Comparison of ENCODE assay signal across 31 cellular contexts in the genomic region with DNA sequence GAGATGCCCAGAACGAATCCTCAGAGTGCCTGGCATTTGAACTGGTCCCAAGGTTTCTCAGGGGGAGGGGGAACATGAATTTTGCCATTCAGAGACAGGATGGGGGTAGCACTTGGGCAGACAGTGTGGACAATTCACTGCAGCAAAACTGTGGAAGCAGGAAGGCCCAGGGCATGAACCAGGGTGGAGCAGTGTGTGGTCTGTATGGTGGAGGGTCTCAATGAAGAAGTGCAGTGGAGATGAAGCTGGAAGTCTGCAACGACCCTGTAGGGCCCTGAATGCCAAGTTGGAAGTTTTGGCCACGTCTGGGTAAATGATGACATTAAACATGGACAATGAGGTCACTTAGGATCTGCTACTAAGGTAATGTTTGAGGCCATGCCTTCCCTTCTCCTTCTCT.
"Had no signal": no experiment of that assay in that cellular context is flagged by ENCODE, and none has a peak within 500 bp of the region (broad histone marks: within the 10 kb centered on the region; RNA-seq: fewer than 3 reads in every experiment).

No MANE protein-coding gene starts in this region.

- H3K36me3 Mint-ChIP-seq: activated CD4-positive, alpha-beta memory T cell treated with anti-CD3 and anti-CD28 coated beads for 36 hours; activated CD8-positive, alpha-beta memory T cell treated with anti-CD3 and anti-CD28 coated beads, Interleukin-2, amount 10 ng/mL, durations not matched to agents 7 days and 5 days; activated naive CD4-positive, alpha-beta T cell treated with anti-CD3 and anti-CD28 coated beads, Interleukin-2, amount 50 U/mL, for 24 hours; activated naive CD8-positive, alpha-beta T cell treated with anti-CD3 and anti-CD28 coated beads for 36 hours; brain had no signal

- H3K4me1 Mint-ChIP-seq: activated CD4-positive, alpha-beta T cell treated with anti-CD3 and anti-CD28 coated beads for 36 hours; activated CD4-positive, alpha-beta T cell treated with anti-CD3 and anti-CD28 coated beads, Interleukin-2, amount 10 ng/mL, durations not matched to agents 24 days and 14 days; activated CD8-positive, alpha-beta memory T cell treated with anti-CD3 and anti-CD28 coated beads, Interleukin-2, amount 10 ng/mL, durations not matched to agents 7 days and 5 days; activated naive CD4-positive, alpha-beta T cell treated with anti-CD3 and anti-CD28 coated beads, Interleukin-2, amount 50 U/mL, for 24 hours; activated naive CD8-positive, alpha-beta T cell treated with anti-CD3 and anti-CD28 coated beads for 36 hours; activated naive CD8-positive, alpha-beta T cell treated with anti-CD3 and anti-CD28 coated beads, Interleukin-2, amount 50 U/mL, for 24 hours; brain had no signal

- ATAC-seq: activated CD4-positive, alpha-beta T cell treated with anti-CD3 and anti-CD28 coated beads for 36 hours; activated CD8-positive, alpha-beta memory T cell treated with anti-CD3 and anti-CD28 coated beads, Interleukin-2, amount 10 ng/mL, durations not matched to agents 7 days and 5 days; activated CD8-positive, alpha-beta T cell treated with anti-CD3 and anti-CD28 coated beads, Interleukin-2, amount 10 ng/mL, durations not matched to agents 7 days and 5 days; activated naive CD8-positive, alpha-beta T cell treated with anti-CD3 and anti-CD28 coated beads, Interleukin-2, amount 50 U/mL, for 24 hours; esophagus mucosa; foreskin keratinocyte; gastrocnemius medialis had no signal

- H3K27me3 ChIP-seq: adrenal gland, ascending aorta, breast epithelium, cardiac muscle cell, colonic mucosa, foreskin keratinocyte, gastrocnemius medialis had no signal

- H3K27ac ChIP-seq: adrenal gland, ascending aorta, breast epithelium, cardiac muscle cell, colonic mucosa, foreskin keratinocyte, gastrocnemius medialis had no signal

- H3K36me3 ChIP-seq: adrenal gland, ascending aorta, breast epithelium, cardiac muscle cell, colonic mucosa, gastrocnemius medialis had no signal

- H3K4me3 ChIP-seq: adrenal gland, ascending aorta, breast epithelium, cardiac muscle cell, colonic mucosa, gastrocnemius medialis had no signal

- H3K9me3 Mint-ChIP-seq: activated CD4-positive, alpha-beta memory T cell treated with anti-CD3 and anti-CD28 coated beads for 36 hours; activated CD4-positive, alpha-beta T cell treated with anti-CD3 and anti-CD28 coated beads, Interleukin-2, amount 10 ng/mL, durations not matched to agents 24 days and 14 days; activated naive CD4-positive, alpha-beta T cell treated with anti-CD3 and anti-CD28 coated beads for 36 hours; activated naive CD4-positive, alpha-beta T cell treated with anti-CD3 and anti-CD28 coated beads, Interleukin-2, amount 50 U/mL, for 24 hours; activated naive CD8-positive, alpha-beta T cell treated with anti-CD3 and anti-CD28 coated beads for 36 hours; activated naive CD8-positive, alpha-beta T cell treated with anti-CD3 and anti-CD28 coated beads, Interleukin-2, amount 50 U/mL, for 24 hours; activated T-helper 1 cell treated with anti-CD3 and anti-CD28 coated beads, Interleukin-12 subunit alpha, Interleukin-12 subunit beta, Interleukin-2, Interleukin-4 antibody, amounts not matched to agents 30 ng/mL and 10 ng/mL and 1 ng/mL, durations not matched to agents 14 hours and 24 hours and 36 hours; activated T-helper 2 cell treated with anti-CD3 and anti-CD28 coated beads, Interferon-gamma antibody, Interleukin-2, Interleukin-4, amounts not matched to agents 10 μg/mL and 5 μg/mL and 100 μg/mL, durations not matched to agents 14 hours and 24 hours and 36 hours had no signal

- H3K4me3 Mint-ChIP-seq: activated CD4-positive, alpha-beta memory T cell treated with anti-CD3 and anti-CD28 coated beads for 36 hours; activated CD4-positive, alpha-beta T cell treated with anti-CD3 and anti-CD28 coated beads for 36 hours; activated CD4-positive, alpha-beta T cell treated with anti-CD3 and anti-CD28 coated beads, Interleukin-2, amount 10 ng/mL, durations not matched to agents 24 days and 14 days; activated CD8-positive, alpha-beta memory T cell treated with anti-CD3 and anti-CD28 coated beads, Interleukin-2, amount 10 ng/mL, durations not matched to agents 7 days and 5 days; activated CD8-positive, alpha-beta T cell treated with anti-CD3 and anti-CD28 coated beads, Interleukin-2, amount 10 ng/mL, durations not matched to agents 7 days and 5 days; activated naive CD4-positive, alpha-beta T cell treated with anti-CD3 and anti-CD28 coated beads for 36 hours; activated naive CD4-positive, alpha-beta T cell treated with anti-CD3 and anti-CD28 coated beads, Interleukin-2, amount 50 U/mL, for 24 hours; activated naive CD8-positive, alpha-beta T cell treated with anti-CD3 and anti-CD28 coated beads for 36 hours; activated naive CD8-positive, alpha-beta T cell treated with anti-CD3 and anti-CD28 coated beads, Interleukin-2, amount 50 U/mL, for 24 hours; activated T-helper 1 cell treated with anti-CD3 and anti-CD28 coated beads, Interleukin-12 subunit alpha, Interleukin-12 subunit beta, Interleukin-2, Interleukin-4 antibody, amounts not matched to agents 30 ng/mL and 10 ng/mL and 1 ng/mL, durations not matched to agents 14 hours and 24 hours and 36 hours; brain had no signal

- DNase-seq: activated CD4-positive, alpha-beta memory T cell treated with anti-CD3 and anti-CD28 coated beads for 36 hours; activated CD4-positive, alpha-beta T cell treated with anti-CD3 and anti-CD28 coated beads for 36 hours; activated CD4-positive, alpha-beta T cell treated with anti-CD3 and anti-CD28 coated beads, Interleukin-2, amount 10 ng/mL, durations not matched to agents 24 days and 14 days; activated CD4-positive, CD25-positive, alpha-beta regulatory T cell; activated CD4-positive, CD25-positive, alpha-beta regulatory T cell treated with anti-CD3 and anti-CD28 coated beads, Interleukin-2, amount 50 U/mL, for 72 hours; activated CD8-positive, alpha-beta memory T cell treated with anti-CD3 and anti-CD28 coated beads, Interleukin-2, amount 10 ng/mL, durations not matched to agents 7 days and 5 days; activated CD8-positive, alpha-beta memory T cell treated with anti-CD3 and anti-CD28 coated beads, Interleukin-2, amount 50 U/mL, for 4 hours; activated CD8-positive, alpha-beta T cell treated with anti-CD3 and anti-CD28 coated beads, Interleukin-2, amount 10 ng/mL, durations not matched to agents 7 days and 5 days; activated effector memory CD4-positive, alpha-beta T cell treated with anti-CD3 and anti-CD28 coated beads, Interleukin-2, amount 50 U/mL, for 16 hours; activated naive CD4-positive, alpha-beta T cell treated with anti-CD3 and anti-CD28 coated beads for 36 hours; activated naive CD8-positive, alpha-beta T cell treated with anti-CD3 and anti-CD28 coated beads for 36 hours; activated naive CD8-positive, alpha-beta T cell treated with anti-CD3 and anti-CD28 coated beads, Interleukin-2, amount 50 U/mL, for 24 hours; activated T-cell treated with anti-CD3 and anti-CD28 coated beads, Interleukin-2, amount 50 U/mL, for 1 hour; activated T-cell treated with anti-CD3 and anti-CD28 coated beads, Interleukin-2, amount 50 U/mL, for 48 hours; adrenal gland; amygdala; central memory CD4-positive, alpha-beta T cell; cerebellar nuclear complex; colonic mucosa; effector CD8-positive, alpha-beta T cell; foreskin keratinocyte; gastrocnemius medialis; T-helper 2 cell had no signal

- H3K27ac Mint-ChIP-seq: activated CD4-positive, alpha-beta memory T cell treated with anti-CD3 and anti-CD28 coated beads for 36 hours; activated CD4-positive, alpha-beta T cell treated with anti-CD3 and anti-CD28 coated beads for 36 hours; activated CD4-positive, alpha-beta T cell treated with anti-CD3 and anti-CD28 coated beads, Interleukin-2, amount 10 ng/mL, durations not matched to agents 24 days and 14 days; activated CD8-positive, alpha-beta memory T cell treated with anti-CD3 and anti-CD28 coated beads, Interleukin-2, amount 10 ng/mL, durations not matched to agents 7 days and 5 days; activated CD8-positive, alpha-beta T cell treated with anti-CD3 and anti-CD28 coated beads, Interleukin-2, amount 10 ng/mL, durations not matched to agents 7 days and 5 days; activated naive CD4-positive, alpha-beta T cell treated with anti-CD3 and anti-CD28 coated beads for 36 hours; activated naive CD4-positive, alpha-beta T cell treated with anti-CD3 and anti-CD28 coated beads, Interleukin-2, amount 50 U/mL, for 24 hours; activated naive CD8-positive, alpha-beta T cell treated with anti-CD3 and anti-CD28 coated beads for 36 hours; activated naive CD8-positive, alpha-beta T cell treated with anti-CD3 and anti-CD28 coated beads, Interleukin-2, amount 50 U/mL, for 24 hours; activated T-helper 1 cell treated with anti-CD3 and anti-CD28 coated beads, Interleukin-12 subunit alpha, Interleukin-12 subunit beta, Interleukin-2, Interleukin-4 antibody, amounts not matched to agents 30 ng/mL and 10 ng/mL and 1 ng/mL, durations not matched to agents 14 hours and 24 hours and 36 hours; activated T-helper 2 cell treated with anti-CD3 and anti-CD28 coated beads, Interferon-gamma antibody, Interleukin-2, Interleukin-4, amounts not matched to agents 10 μg/mL and 5 μg/mL and 100 μg/mL, durations not matched to agents 14 hours and 24 hours and 36 hours; brain had no signal

- H3K9me3 ChIP-seq: adrenal gland, ascending aorta, breast epithelium, colonic mucosa, gastrocnemius medialis had no signal

- H3K4me1 ChIP-seq: adrenal gland, ascending aorta, breast epithelium, colonic mucosa, foreskin keratinocyte, gastrocnemius medialis had no signal
